16 cellular contexts compared by ENCODE assay signal in the genomic region with DNA sequence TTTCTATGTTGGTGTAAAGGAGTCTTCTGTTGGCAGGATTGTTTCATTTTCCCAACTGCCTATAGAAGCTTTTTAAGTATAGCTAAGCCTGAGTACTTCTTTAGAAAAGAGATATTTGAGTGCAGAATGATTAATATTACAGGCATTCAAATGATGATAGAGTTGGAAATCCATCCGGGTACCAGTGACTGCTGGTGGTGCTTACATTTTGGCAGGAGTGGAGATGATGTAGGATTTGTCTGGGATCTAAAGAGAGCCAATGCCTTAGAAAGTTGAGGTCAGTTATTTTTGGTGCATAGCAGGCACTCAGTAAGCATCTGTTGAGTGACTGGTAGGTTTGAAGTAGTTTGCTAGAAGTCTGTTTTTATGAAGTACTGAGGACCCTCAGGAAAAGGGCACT.
"Had no signal": no experiment of that assay in that cellular context is flagged by ENCODE, and none has a peak within 500 bp of the region (broad histone marks: within the 10 kb centered on the region; RNA-seq: fewer than 3 reads in every experiment).

No MANE protein-coding gene starts in this region.

- H3K4me1 ChIP-seq: uterus had no signal

- H3K27me3 ChIP-seq: neural progenitor cell, tibial nerve, uterus had no signal

- H3K27ac ChIP-seq: left ventricle myocardium inferior, neural progenitor cell, tibial nerve, uterus had no signal

- DNase-seq: activated CD4-positive, CD25-positive, alpha-beta regulatory T cell treated with anti-CD3 and anti-CD28 coated beads, Interleukin-2, amount 50 U/mL, for 72 hours; activated CD8-positive, alpha-beta memory T cell treated with anti-CD3 and anti-CD28 coated beads for 24 hours; activated CD8-positive, alpha-beta memory T cell treated with anti-CD3 and anti-CD28 coated beads, Interleukin-2, amount 50 U/mL, for 48 hours; activated effector memory CD4-positive, alpha-beta T cell treated with Interleukin-2 at 50 U/mL for 16 hours; activated naive CD4-positive, alpha-beta T cell treated with anti-CD3 and anti-CD28 coated beads, Interleukin-2, amount 10 ng/mL, durations not matched to agents 7 days and 5 days; activated naive CD8-positive, alpha-beta T cell treated with anti-CD3 and anti-CD28 coated beads, Interleukin-2, amount 50 U/mL, for 24 hours; activated T-cell treated with anti-CD3 and anti-CD28 coated beads, Interleukin-2, amount 50 U/mL, for 48 hours; anterior cingulate cortex; cortex of kidney; left ventricle myocardium inferior; mammary epithelial cell; uterus had no signal

- H3K9me3 ChIP-seq: left ventricle myocardium inferior, tibial nerve, uterus had no signal

- H3K36me3 ChIP-seq: left ventricle myocardium inferior, neural progenitor cell, tibial nerve, uterus had no signal

- FAIRE-seq: endometrium, frontal cortex had no signal

- H3K4me3 ChIP-seq: left ventricle myocardium inferior, neural progenitor cell, tibial nerve, uterus had no signal
